Comparison of ENCODE assay signal across 11 cellular contexts in genomic region chr10:80136134-80136571, GRCh38. TPM values are rescaled to one million over a fixed set of nuclear protein-coding genes. Genes with fewer than 3 reads are reported as not detected.
DNase-seq lines count a peak whose midpoint lies in the region; ATAC-seq and TF ChIP-seq lines count a peak whose summit lies in the region.
"Had no signal": no experiment of that assay in that cellular context is flagged by ENCODE, and none has a peak within 500 bp of the region (broad histone marks: within the 10 kb centered on the region; RNA-seq: fewer than 3 reads in every experiment).

No MANE protein-coding gene starts in this region.

- peak; percentile 31 for DNase-seq in HT1080 (ENCODE audit: low read depth)
- peak; percentile 79 for DNase-seq in choroid plexus epithelial cell (ENCODE audit: low read depth)
- DNase-seq in left lobe of liver (ENCODE audit: low spot score) = no peak
- DNase-seq in tibial nerve (ENCODE audit: low spot score in 2 of 2) = peak; percentile 87 to 95
- DNase-seq in progenitor cell of endocrine pancreas (ENCODE audit: low spot score, unreplicated experiment) = no peak
- DNase-seq in NCI-H1417 treated with DMSO at 0.1 percent for 48 hours (lab: John Stamatoyannopoulos, UW) = no peak
- no peak for DNase-seq in HK-2 (ENCODE audit: unreplicated experiment)
- DNase-seq: hypothalamus, Kasumi-1 had no signal

- H3K9me3 ChIP-seq in tibial nerve = no peaks in the 10 kb centered on the region

- no peak overlapping the region for H3K27ac Mint-ChIP-seq in progenitor cell of endocrine pancreas

- TF ChIP-seq CTCF in choroid plexus epithelial cell (conservative IDR thresholded peaks at IDR 0.05; ENCODE audit: low read depth, low read length) (no peak), tibial nerve (IDR thresholded peaks at IDR 0.05) (no peak), progenitor cell of endocrine pancreas (IDR thresholded peaks at IDR 0.05; ENCODE audit: unreplicated experiment) (no peak)

- H3K4me1 Mint-ChIP-seq in progenitor cell of endocrine pancreas (ENCODE audit: low read depth) = peaks cover 3% of the 10 kb centered on the region

- H3K4me3 ChIP-seq in choroid plexus epithelial cell (ENCODE audit: low read depth, low read length) = no peak overlapping the region
- no peak overlapping the region for H3K4me3 ChIP-seq in tibial nerve

- H3K9me3 Mint-ChIP-seq in progenitor cell of endocrine pancreas (ENCODE audit: low read depth) = no peaks in the 10 kb centered on the region

- no peaks in the 10 kb centered on the region for H3K36me3 Mint-ChIP-seq in progenitor cell of endocrine pancreas (ENCODE audit: insufficient read depth)

- no peak overlapping the region for H3K4me3 Mint-ChIP-seq in progenitor cell of endocrine pancreas (ENCODE audit: low read depth)

- WGBS in tibial nerve, 2 donors = 21 to 55% methylated on average over 8 of the region's 8 CpGs

- no peak for TF ChIP-seq POLR2A in tibial nerve (IDR thresholded peaks at IDR 0.05)

- H3K27me3 ChIP-seq in tibial nerve = no peaks in the 10 kb centered on the region

- no peaks in the 10 kb centered on the region for H3K36me3 ChIP-seq in tibial nerve

- peaks cover 29% of the 10 kb centered on the region for H3K27me3 Mint-ChIP-seq in progenitor cell of endocrine pancreas

- peaks cover 0 to 61% (median 9%) of the 10 kb centered on the region in 4 donors for H3K4me1 ChIP-seq in tibial nerve

- peak overlapping the region in 3 of 4 donors; percentile 67 to 90 (median 85) for H3K27ac ChIP-seq in tibial nerve
- H3K27ac ChIP-seq: parathyroid adenoma had no signal

- TF ChIP-seq EP300 in tibial nerve (IDR thresholded peaks at IDR 0.05) = peak in 1 of 2 donors; percentile 82

- ATAC-seq in left lobe of liver (peak; percentile 51), GM18870 (IDR thresholded peaks at IDR 0.05; ENCODE audit: unreplicated experiment) (no peak)

RNA-seq across cellular contexts. Expression of gene PLAC9, which starts 3.6 kb away (rescaled TPM):
- 0.13 TPM in 1 of 2 replicates, not detected in the other for total RNA-seq in HT1080 (2014; rRNA removed; shearing (Covaris generic))
- polyA plus RNA-seq in HT1080 (2015; cell fraction: cytosol; rRNA removed) = 0.24 and 0.62 TPM in 2 replicates
- polyA plus RNA-seq in HT1080 (2015; cell fraction: nucleus; rRNA removed) = not detected in 2 replicates
- total RNA-seq in left lobe of liver = 2.2 TPM
- 100 to 1,000 TPM in 3 of 4 donors, 10 to 100 TPM in 1; 63.3 to 199 (median 140) TPM for total RNA-seq in tibial nerve
- total RNA-seq in progenitor cell of endocrine pancreas = 0.79 and 1.6 TPM in 2 replicates

RNA-seq across cellular contexts. Expression of gene TMEM254, which starts 57.7 kb away (rescaled TPM):
- total RNA-seq in HT1080 (2014; rRNA removed; shearing (Covaris generic)) = 10.1 and 16.5 TPM in 2 replicates
- 25.3 and 26.4 TPM in 2 replicates for polyA plus RNA-seq in HT1080 (2015; cell fraction: cytosol; rRNA removed)
- 29.8 and 31.7 TPM in 2 replicates for polyA plus RNA-seq in HT1080 (2015; cell fraction: nucleus; rRNA removed)
- total RNA-seq in left lobe of liver (24.8 TPM), tibial nerve (10 to 100 TPM in 3 of 4 donors, 1 to 10 TPM in 1; 8.0 to 18.8 (median 14.1) TPM), progenitor cell of endocrine pancreas (34.7 and 34.8 TPM in 2 replicates)

Comparison
In these comparisons a context has a peak if more than half of its experiments do, and no peak if none do; other contexts are left out.
1. DNase-seq: peak in HT1080 (single experiment), choroid plexus epithelial cell (single experiment) and tibial nerve (2 of 2); none in left lobe of liver (single experiment), progenitor cell of endocrine pancreas (single experiment), NCI-H1417 treated with DMSO at 0.1 percent for 48 hours (single experiment) and HK-2 (single experiment).
2. RNA of gene PLAC9, which starts 3.6 kb away (total RNA-seq): 63.3 to 199 TPM in tibial nerve; 2.2 TPM in left lobe of liver (single experiment), 0.79 to 1.6 TPM in progenitor cell of endocrine pancreas and 0.13 TPM in HT1080; every median in the first group is over 10 times any median in the second.